In the genomic region with DNA sequence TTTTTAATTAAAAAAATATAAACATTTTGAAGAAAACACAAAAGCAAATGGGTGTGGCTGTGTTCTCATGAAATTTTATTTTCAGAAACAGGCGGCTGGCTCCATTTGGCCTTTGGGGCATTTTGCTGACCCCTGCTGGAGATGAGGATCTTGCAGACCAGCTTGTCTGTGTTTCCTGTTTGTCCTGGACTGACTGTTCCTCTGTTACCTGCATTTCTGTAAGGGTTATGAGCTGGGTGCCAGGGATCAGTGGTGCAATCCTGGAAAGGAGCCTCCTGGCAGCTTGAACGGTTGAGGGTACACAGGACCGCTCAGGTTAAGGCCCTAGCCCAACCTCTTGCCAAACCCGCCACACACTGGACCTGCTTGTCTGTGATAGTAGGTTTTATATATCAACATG, we compare ENCODE assay signal across 13 cellular contexts. TPM values are rescaled to one million over a fixed set of nuclear protein-coding genes. Genes with fewer than 3 reads are reported as not detected.
DNase-seq lines count a peak whose midpoint lies in the region; ATAC-seq and TF ChIP-seq lines count a peak whose summit lies in the region.
"Had no signal": no experiment of that assay in that cellular context is flagged by ENCODE, and none has a peak within 500 bp of the region (broad histone marks: within the 10 kb centered on the region; RNA-seq: fewer than 3 reads in every experiment).

No MANE protein-coding gene starts in this region.

- no peaks in the 10 kb centered on the region for H3F3A ChIP-seq in SU-DHL-6 (ENCODE audit: insufficient read depth)

- H4K20me1 ChIP-seq in DND-41 (ENCODE audit: insufficient read depth, low read length) (no peaks in the 10 kb centered on the region), SU-DHL-6 (ENCODE audit: low read depth, low read length) (no peaks in the 10 kb centered on the region)

- peaks cover 10% of the 10 kb centered on the region for H3K4me1 ChIP-seq in DND-41 (ENCODE audit: insufficient read depth, low read length)

- no peaks in the 10 kb centered on the region for H3K36me3 ChIP-seq in DND-41 (ENCODE audit: insufficient read depth, low read length)
- no peaks in the 10 kb centered on the region for H3K36me3 ChIP-seq in SU-DHL-6 (ENCODE audit: low read length)
- H3K36me3 ChIP-seq in kidney epithelial cell (ENCODE audit: control insufficient read depth, insufficient read depth, low read length) = no peaks in the 10 kb centered on the region

- H3K4me3 ChIP-seq in DND-41 (ENCODE audit: low read depth in 1 of 2, low read length in 2 of 2) (no peak overlapping the region), SU-DHL-6 (ENCODE audit: insufficient read depth, low read length, poor library complexity, severe bottlenecking) (no peak overlapping the region), kidney epithelial cell (ENCODE audit: low read depth, low read length) (no peak overlapping the region)
- H3K4me3 ChIP-seq: coronary artery had no signal

- H3K27ac ChIP-seq in DND-41 (ENCODE audit: low read length) (no peak overlapping the region), SU-DHL-6 (ENCODE audit: low read depth, low read length) (no peak overlapping the region)
- H3K27ac ChIP-seq: coronary artery had no signal

- H3K79me2 ChIP-seq in DND-41 (ENCODE audit: insufficient read depth, low read length) = no peaks in the 10 kb centered on the region
- no peaks in the 10 kb centered on the region for H3K79me2 ChIP-seq in SU-DHL-6 (ENCODE audit: insufficient read depth, low read length)

- H3K4me2 ChIP-seq in DND-41 (ENCODE audit: insufficient read depth, low read length) (no peak overlapping the region), SU-DHL-6 (ENCODE audit: low read depth, low read length, poor library complexity, severe bottlenecking) (no peak overlapping the region)

- H3K27me3 ChIP-seq in DND-41 (ENCODE audit: insufficient read depth, low read length, poor library complexity) (no peaks in the 10 kb centered on the region), SU-DHL-6 (ENCODE audit: low read length) (no peaks in the 10 kb centered on the region), kidney epithelial cell (ENCODE audit: control insufficient read depth, insufficient read depth, low read length) (no peaks in the 10 kb centered on the region)

- ATAC-seq in DND-41 (ENCODE audit: insufficient read depth, low read depth) (no peak), GM21717 (IDR thresholded peaks at IDR 0.05; ENCODE audit: unreplicated experiment) (no peak), GM21526 (IDR thresholded peaks at IDR 0.05; ENCODE audit: low FRiP score, unreplicated experiment) (no peak)
- ATAC-seq: activated T-cell treated with anti-CD3 and anti-CD28 coated beads, Interleukin-2, amount 50 U/mL, for 72 hours; natural killer cell treated with Interleukin-12 subunit alpha and Interleukin-12 subunit beta and Interleukin-15 and Interleukin-18, amount 100 ng/mL, for 72 hours had no signal

- DNase-seq in DND-41 (no peak), HT-29 (ENCODE audit: low spot score) (peak; percentile 63), kidney epithelial cell (ENCODE audit: low read depth) (no peak), NCI-H1436 treated with DMSO at 0.1 percent for 48 hours (lab: John Stamatoyannopoulos, UW) (no peak), NCI-H2081 treated with DMSO at 0.1 percent for 48 hours (lab: John Stamatoyannopoulos, UW) (no peak)
- DNase-seq: activated T-cell treated with anti-CD3 and anti-CD28 coated beads, Interleukin-2, amount 50 U/mL, for 72 hours; NCI-H1694; T-helper 2 cell had no signal

- no peaks in the 10 kb centered on the region for H3K9me3 ChIP-seq in DND-41 (ENCODE audit: insufficient read depth, low read length, severe bottlenecking)
- H3K9me3 ChIP-seq in SU-DHL-6 (ENCODE audit: insufficient read depth, low read length) = no peaks in the 10 kb centered on the region

- no peak overlapping the region for H2AFZ ChIP-seq in DND-41 (ENCODE audit: low read depth, low read length)
- no peak overlapping the region for H2AFZ ChIP-seq in SU-DHL-6 (ENCODE audit: low read depth, low read length, severe bottlenecking)

- H3K9me2 ChIP-seq in SU-DHL-6 (replicated peaks; ENCODE audit: insufficient read depth, low read length) = no peaks in the 10 kb centered on the region

- H3K9ac ChIP-seq in DND-41 (ENCODE audit: low read depth, low read length) (no peak overlapping the region), SU-DHL-6 (ENCODE audit: low read length) (no peak overlapping the region)

- TF ChIP-seq CTCF in DND-41 (IDR thresholded peaks at IDR 0.05; ENCODE audit: borderline replicate concordance, extremely low read depth, low read length, poor library complexity, severe bottlenecking) (peak; percentile 29), SU-DHL-6 (IDR thresholded peaks at IDR 0.05; ENCODE audit: insufficient read depth, low read length, poor library complexity, severe bottlenecking) (peak; percentile 14), kidney epithelial cell (IDR thresholded peaks at IDR 0.05; ENCODE audit: insufficient read depth, low read length, poor library complexity, severe bottlenecking) (peak; percentile 17)

RNA-seq across cellular contexts. Expression of a gene that starts 49.9 kb away (rescaled TPM):
- 186 and 208 TPM in 2 replicates for total RNA-seq in HT-29 (2014; rRNA removed; shearing (Covaris generic))
- total RNA-seq in kidney epithelial cell = 26.6 and 38.3 TPM in 2 replicates
